Comparison of ENCODE assay signal across 22 cellular contexts in the genomic region with DNA sequence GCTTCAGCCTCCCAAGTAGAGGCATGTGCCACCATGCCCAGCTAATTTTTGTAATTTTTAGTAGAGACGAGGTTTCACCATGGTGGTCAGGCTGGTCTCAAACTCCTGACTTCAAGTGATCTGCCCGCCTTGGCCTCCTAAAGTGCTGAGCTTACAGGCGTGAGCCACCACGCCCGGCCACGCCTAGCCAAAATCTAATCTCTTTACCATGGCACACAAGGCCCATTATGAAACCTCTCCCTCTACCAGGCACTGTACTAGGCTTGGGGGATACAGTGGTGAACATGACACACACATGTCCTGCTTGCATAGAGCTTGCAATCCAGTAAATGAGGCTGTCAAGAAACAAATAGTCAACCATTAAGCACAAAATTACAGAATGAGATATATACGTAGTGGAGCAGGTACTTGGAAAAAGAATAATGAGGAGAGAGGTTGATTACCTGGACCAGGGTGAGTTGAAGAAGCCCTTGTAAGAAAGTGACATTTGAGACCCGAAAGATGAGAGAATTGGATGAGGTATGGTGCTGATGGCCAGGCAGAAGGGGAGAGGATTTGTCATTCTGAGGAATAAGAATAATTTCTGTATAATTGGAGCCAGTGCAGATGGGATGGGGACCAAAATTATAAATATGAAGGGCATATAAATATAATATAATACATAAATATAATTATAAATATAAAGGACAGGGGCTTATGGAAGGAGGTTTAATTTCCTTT. TPM values are rescaled to one million over a fixed set of nuclear protein-coding genes. Genes with fewer than 3 reads are reported as not detected.
DNase-seq lines count a peak whose midpoint lies in the region; ATAC-seq and TF ChIP-seq lines count a peak whose summit lies in the region.
"Had no signal": no experiment of that assay in that cellular context is flagged by ENCODE, and none has a peak within 500 bp of the region (broad histone marks: within the 10 kb centered on the region; RNA-seq: fewer than 3 reads in every experiment).

No MANE protein-coding gene starts in this region.

- no peak overlapping the region for H3K27ac Mint-ChIP-seq in activated T-cell treated with anti-CD3 and anti-CD28 coated beads, Interleukin-2, amount 50 U/mL, for 72 hours
- H3K27ac Mint-ChIP-seq in HFFc6 (no peak overlapping the region), osteocyte (ENCODE audit: unreplicated experiment) (no peak overlapping the region)
- no peak overlapping the region for H3K27ac Mint-ChIP-seq in central memory CD8-positive, alpha-beta T cell (ENCODE audit: low read depth)

- H3K27me3 Mint-ChIP-seq in activated T-cell treated with anti-CD3 and anti-CD28 coated beads, Interleukin-2, amount 50 U/mL, for 72 hours (ENCODE audit: low read depth), result peaks cover 42% of the 10 kb centered on the region
- H3K27me3 Mint-ChIP-seq in HFFc6 (ENCODE audit: insufficient read depth) (peaks cover 9% of the 10 kb centered on the region; the same call in 1 of the 2 replicates), osteocyte (ENCODE audit: unreplicated experiment) (peaks cover 29% of the 10 kb centered on the region)
- peaks cover 39% of the 10 kb centered on the region for H3K27me3 Mint-ChIP-seq in central memory CD8-positive, alpha-beta T cell

- H3K36me3 Mint-ChIP-seq in activated T-cell treated with anti-CD3 and anti-CD28 coated beads, Interleukin-2, amount 50 U/mL, for 72 hours (ENCODE audit: insufficient read depth in 2 of 2), result peaks cover 0 to 3% of the 10 kb centered on the region in 2 donors
- H3K36me3 Mint-ChIP-seq in HFFc6 (ENCODE audit: low read depth) (peaks cover 5% of the 10 kb centered on the region; the same call in 1 of the 2 replicates), osteocyte (ENCODE audit: unreplicated experiment) (no peaks in the 10 kb centered on the region)
- peaks cover 7% of the 10 kb centered on the region for H3K36me3 Mint-ChIP-seq in central memory CD8-positive, alpha-beta T cell (ENCODE audit: insufficient read depth)

- H3K9me3 Mint-ChIP-seq in activated T-cell treated with anti-CD3 and anti-CD28 coated beads, Interleukin-2, amount 50 U/mL, for 72 hours, result no peaks in the 10 kb centered on the region
- H3K9me3 Mint-ChIP-seq in HFFc6 (no peaks in the 10 kb centered on the region), osteocyte (ENCODE audit: unreplicated experiment) (no peaks in the 10 kb centered on the region)
- H3K9me3 Mint-ChIP-seq in central memory CD8-positive, alpha-beta T cell, result no peaks in the 10 kb centered on the region
- H3K9me3 Mint-ChIP-seq: activated naive CD4-positive, alpha-beta T cell treated with anti-CD3 and anti-CD28 coated beads, Interleukin-2, amount 50 U/mL, for 72 hours had no signal

- TF ChIP-seq CTCF in HFFc6 (IDR thresholded peaks at IDR 0.05) (no peak), osteocyte (IDR thresholded peaks at IDR 0.05) (no peak)

- H3K4me3 Mint-ChIP-seq in activated T-cell treated with anti-CD3 and anti-CD28 coated beads, Interleukin-2, amount 50 U/mL, for 72 hours, result peak overlapping the region; percentile 90 to 94
- H3K4me3 Mint-ChIP-seq in HFFc6 (peak overlapping the region; percentile 98; the same call in 1 of the 2 replicates), osteocyte (ENCODE audit: unreplicated experiment) (peak overlapping the region; percentile 97)
- H3K4me3 Mint-ChIP-seq in central memory CD8-positive, alpha-beta T cell, result peak overlapping the region; percentile 98

- ATAC-seq in activated T-cell treated with anti-CD3 and anti-CD28 coated beads, Interleukin-2, amount 50 U/mL, for 72 hours (replicated peaks in 1 of 2), result no peak
- no peak for ATAC-seq in central memory CD8-positive, alpha-beta T cell (replicated peaks; ENCODE audit: extremely low read depth, poor library complexity, severe bottlenecking)
- ATAC-seq in GM19452 (IDR thresholded peaks at IDR 0.05; ENCODE audit: unreplicated experiment), result no peak

- no peak for DNase-seq in activated T-cell treated with anti-CD3 and anti-CD28 coated beads, Interleukin-2, amount 50 U/mL, for 72 hours
- DNase-seq in activated T-cell treated with anti-CD3 and anti-CD28 coated beads for 4 hours, result no peak
- no peak for DNase-seq in HFFc6
- DNase-seq in central memory CD8-positive, alpha-beta T cell (ENCODE audit: low spot score in 2 of 2), result no peak
- DNase-seq in osteocyte (ENCODE audit: extremely low spot score, unreplicated experiment), result no peak
- DNase-seq in MV-4-11 (lab: John Stamatoyannopoulos, UW), result no peak
- no peak for DNase-seq in stimulated activated CD4-positive, alpha-beta T cell treated with anti-CD3 and anti-CD28 coated beads, Interleukin-2, amount 100 ng/mL, for 24 hours
- DNase-seq: activated CD4-positive, CD25-positive, alpha-beta regulatory T cell; COR-L47; dorsolateral prefrontal cortex; gastrocnemius medialis; HCEC 1CT; Karpas-422; left cardiac atrium; NCI-H2107; NCI-H524 treated with DMSO at 0.1 percent for 48 hours; right cardiac atrium; SHP77; stimulated activated naive CD8-positive, alpha-beta T cell treated with anti-CD3 and anti-CD28 coated beads, Interleukin-15, Interleukin-2, amounts not matched to agents 100 U/mL and 50 U/mL, for 24 hours; upper lobe of left lung had no signal

- H3K4me1 Mint-ChIP-seq in activated T-cell treated with anti-CD3 and anti-CD28 coated beads, Interleukin-2, amount 50 U/mL, for 72 hours (ENCODE audit: low read depth), result peaks cover 17% of the 10 kb centered on the region
- H3K4me1 Mint-ChIP-seq in HFFc6 (ENCODE audit: low read depth) (peaks cover 29% of the 10 kb centered on the region), osteocyte (ENCODE audit: unreplicated experiment) (peaks cover 18% of the 10 kb centered on the region)
- H3K4me1 Mint-ChIP-seq in central memory CD8-positive, alpha-beta T cell, result peaks cover 37% of the 10 kb centered on the region

RNA-seq across cellular contexts. Expression of a gene that starts 1.2 kb away (rescaled TPM):
- 100 to 1,000 TPM in 1 of 2 donors, 10 to 100 TPM in 1; 65.9 to 102 TPM for total RNA-seq in activated T-cell treated with anti-CD3 and anti-CD28 coated beads, Interleukin-2, amount 50 U/mL, for 72 hours
- total RNA-seq in HFFc6 (2021; fragmentation: NEBNext Ultra II Directional; extraction: Animal tissue kit (Norgen Biotek cat#: 25700)), result 10 to 100 TPM; 49.7 to 62.4 (median 59.5) TPM
- total RNA-seq in osteocyte, result 43.4 and 52.5 TPM in 2 replicates
